9 cellular contexts compared by ENCODE assay signal in the genomic region with DNA sequence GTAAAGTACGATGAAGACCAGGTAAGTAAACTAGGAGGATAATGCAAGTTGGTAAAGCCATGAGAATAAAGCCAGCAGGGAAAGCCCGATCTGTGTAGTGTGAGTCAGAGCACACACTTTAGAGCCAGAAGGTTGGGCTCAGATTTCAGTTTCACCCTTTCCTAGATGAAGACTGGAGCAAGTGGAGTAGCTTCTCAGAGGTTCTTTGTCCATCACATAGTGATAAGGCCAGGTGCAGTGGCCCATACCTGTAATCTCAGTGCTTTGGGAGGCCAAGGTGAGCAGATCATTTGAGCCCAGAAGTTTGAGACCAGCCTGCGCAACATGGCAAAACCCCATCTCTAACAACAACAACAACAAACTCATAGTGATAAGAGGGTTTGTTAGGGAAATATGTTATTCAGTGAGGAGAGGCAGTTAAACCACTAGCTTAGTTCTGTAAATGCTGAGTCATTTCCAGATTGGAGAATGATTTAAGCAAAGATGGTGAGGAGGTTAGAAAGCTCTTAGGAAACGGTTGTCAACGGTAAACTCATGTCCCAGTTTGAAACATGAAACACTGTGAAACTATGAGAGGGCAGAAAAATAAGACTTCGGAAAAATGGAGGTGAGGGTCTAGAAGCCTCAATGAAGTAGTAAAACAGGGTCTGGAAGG. TPM values are rescaled to one million over a fixed set of nuclear protein-coding genes. Genes with fewer than 3 reads are reported as not detected.
A peak's percentile ranks its signal among the peaks of the same experiment; 100 is the strongest.
DNase-seq lines count a peak whose midpoint lies in the region; FAIRE-seq and TF ChIP-seq lines count a peak whose summit lies in the region.
"Had no signal": no experiment of that assay in that cellular context is flagged by ENCODE, and none has a peak within 500 bp of the region (broad histone marks: within the 10 kb centered on the region; RNA-seq: fewer than 3 reads in every experiment).

No MANE protein-coding gene starts in this region.

- no peaks in the 10 kb centered on the region for H3K9me2 ChIP-seq in Loucy (replicated peaks; ENCODE audit: low read depth, low read length)

- TF ChIP-seq POLR2A in H54 (IDR thresholded peaks at IDR 0.05; ENCODE audit: low read depth, low read length) = no peak

- FAIRE-seq in H54 (lab: Jason Lieb, UNC) = peak; percentile 75
- FAIRE-seq in kidney (lab: Jason Lieb, UNC) = no peak

- H3K9me3 ChIP-seq in Loucy (ENCODE audit: insufficient read depth, low read depth, low read length) = no peaks in the 10 kb centered on the region
- H3K9me3 ChIP-seq in kidney (ENCODE audit: control insufficient read depth in 1 of 2, low read length in 2 of 2) = no peaks in the 10 kb centered on the region

- H3K27me3 ChIP-seq in Loucy (ENCODE audit: insufficient read depth, low read length, poor library complexity, severe bottlenecking) = no peaks in the 10 kb centered on the region

- DNase-seq in DMS 273 (lab: John Stamatoyannopoulos, UW; ENCODE audit: unreplicated experiment) (peak; percentile 33), DMS 273 treated with DMSO at 0.1 percent for 48 hours (lab: John Stamatoyannopoulos, UW) (no peak), H54 (ENCODE audit: insufficient read length, low spot score) (peak; percentile 15), astrocyte of the hippocampus (ENCODE audit: low read depth, low spot score) (peak; percentile 66), NCI-H1930 (lab: John Stamatoyannopoulos, UW) (no peak), kidney (no peak), NCI-H2081 (lab: John Stamatoyannopoulos, UW) (no peak)

- peaks cover 15% of the 10 kb centered on the region for H3K4me1 ChIP-seq in Loucy (ENCODE audit: insufficient read depth, low read length, poor library complexity, severe bottlenecking)
- H3K4me1 ChIP-seq in kidney (ENCODE audit: control insufficient read depth in 1 of 2, insufficient read depth in 1 of 2, low read depth in 1 of 2, low read length in 2 of 2) = no peaks in the 10 kb centered on the region

- H4K20me1 ChIP-seq in Loucy (ENCODE audit: insufficient read depth, low read length, poor library complexity, severe bottlenecking) = no peaks in the 10 kb centered on the region

- H3F3A ChIP-seq in Loucy (ENCODE audit: low read depth) = no peaks in the 10 kb centered on the region

- no peaks in the 10 kb centered on the region for H3K79me2 ChIP-seq in Loucy (ENCODE audit: insufficient read depth, low read length)

- H3K9ac ChIP-seq in Loucy (ENCODE audit: low read depth, low read length, poor library complexity, severe bottlenecking) (no peak overlapping the region), kidney (ENCODE audit: low read length in 2 of 2) (no peak overlapping the region)

- peak overlapping the region; percentile 63 for H2AFZ ChIP-seq in Loucy (ENCODE audit: low read length)

- H3K36me3 ChIP-seq in Loucy (ENCODE audit: insufficient read depth, low read length) (no peaks in the 10 kb centered on the region), kidney (ENCODE audit: control insufficient read depth in 1 of 2, insufficient read depth in 2 of 2, low read length in 2 of 2) (no peaks in the 10 kb centered on the region)

- TF ChIP-seq CTCF in Loucy (conservative IDR thresholded peaks at IDR 0.05; ENCODE audit: low read length) (no peak), kidney (IDR thresholded peaks at IDR 0.05; ENCODE audit: borderline replicate concordance, extremely low read depth, insufficient read depth) (no peak)

- intact Hi-C loops in kidney (cut with DNase I) = no loop called here

- peak overlapping the region; percentile 50 for H3K4me2 ChIP-seq in Loucy (ENCODE audit: low read depth, low read length, poor library complexity, severe bottlenecking)

- peak overlapping the region; percentile 24 for H3K4me3 ChIP-seq in Loucy (ENCODE audit: low read length, poor library complexity, severe bottlenecking)
- H3K4me3 ChIP-seq in kidney (ENCODE audit: low read length in 2 of 2) = no peak overlapping the region

- H3K27ac ChIP-seq in kidney (ENCODE audit: low read depth in 2 of 2, low read length in 2 of 2) = no peak overlapping the region
- H3K27ac ChIP-seq: 22Rv1 had no signal

RNA-seq across cellular contexts. Expression of gene IL12A, which starts 39.0 kb away (rescaled TPM):
- total RNA-seq in kidney = 0.22 TPM
- polyA plus RNA-seq in kidney (ENCODE audit: insufficient read depth, low read depth, low replicate concordance) = not detected

Comparison
In these comparisons a context has a peak if more than half of its experiments do, and no peak if none do; other contexts are left out.
1. DNase-seq: peak in DMS 273 (single experiment), H54 (single experiment) and astrocyte of the hippocampus (single experiment); none in DMS 273 treated with DMSO at 0.1 percent for 48 hours (single experiment), NCI-H1930 (0 of 2), kidney (single experiment) and NCI-H2081 (0 of 2).